ENCODE assay signal across 1 cellular context in genomic region chr19:55259540-55260210, GRCh38.
A peak's percentile ranks its signal among the peaks of the same experiment; 100 is the strongest.
TF ChIP-seq lines count a peak whose summit lies in the region.

No MANE protein-coding gene starts in this region.

TF ChIP-seq in K562, 482 proteins besides CTCF, POLR2A, EP300 and RAD21 (continued from another document and continues in another):
- no peak for TF ChIP-seq ELK1 (CRISPR knock-in tag; IDR thresholded peaks at IDR 0.05)
- TF ChIP-seq EP400 (IDR thresholded peaks at IDR 0.05), result no peak
- no peak for TF ChIP-seq CREB5 (CRISPR knock-in tag; IDR thresholded peaks at IDR 0.05)
- no peak for TF ChIP-seq GABPB2 (CRISPR knock-in tag; conservative IDR thresholded peaks at IDR 0.05)
- TF ChIP-seq ZNF76 (CRISPR knock-in tag; IDR thresholded peaks at IDR 0.05; ENCODE audit: borderline replicate concordance), result no peak
- TF ChIP-seq RBM15 (IDR thresholded peaks at IDR 0.05; ENCODE audit: insufficient read depth, low read length), result no peak
- no peak for TF ChIP-seq NR2F6 (CRISPR knock-in tag; IDR thresholded peaks at IDR 0.05)
- TF ChIP-seq LCOR (CRISPR knock-in tag; IDR thresholded peaks at IDR 0.05), result no peak
- TF ChIP-seq ZNF274 (IDR thresholded peaks at IDR 0.05; ENCODE audit: borderline replicate concordance, low read depth, low read length), result no peak
- no peak; the same call in 1 of the 2 replicates for TF ChIP-seq ARID1B (IDR thresholded peaks at IDR 0.05)
- 0 out of 4 replicates have a peak, but pooled peaks of 1 of the 2 experiments have one; percentile 23 for TF ChIP-seq CSDE1 (IDR thresholded peaks at IDR 0.05)
- TF ChIP-seq NFYB (IDR thresholded peaks at IDR 0.05; ENCODE audit: extremely low read depth, insufficient read length), result no peak
- TF ChIP-seq HDAC8 (tag; IDR thresholded peaks at IDR 0.05), result no peak
- TF ChIP-seq EWSR1 (IDR thresholded peaks at IDR 0.05; ENCODE audit: borderline replicate concordance, low read depth, partially characterized antibody), result no peak
- no peak for TF ChIP-seq FOS (IDR thresholded peaks at IDR 0.05; ENCODE audit: extremely low read depth, insufficient read length)
- TF ChIP-seq PRMT5 (CRISPR knock-in tag; IDR thresholded peaks at IDR 0.05), result no peak
- peak; percentile 12; the same call in 1 of the 2 replicates for TF ChIP-seq CC2D1A (IDR thresholded peaks at IDR 0.05)
- peak; percentile 56; the same call in 1 of the 2 replicates for TF ChIP-seq PHF8 (IDR thresholded peaks at IDR 0.05; ENCODE audit: borderline replicate concordance, low read length)
- no peak for TF ChIP-seq NFE2L1 (tag; IDR thresholded peaks at IDR 0.05; ENCODE audit: borderline replicate concordance, low read depth)
- TF ChIP-seq HNRNPLL (IDR thresholded peaks at IDR 0.05; ENCODE audit: low read depth, low read length, poor library complexity, severe bottlenecking), result no peak
- peak; percentile 66 for TF ChIP-seq SMARCE1 (IDR thresholded peaks at IDR 0.05)
- 0 out of 2 replicates have a peak, but pooled peaks have one; percentile 7 for TF ChIP-seq TARDBP (IDR thresholded peaks at IDR 0.05)
- no peak for TF ChIP-seq CEBPG (CRISPR knock-in tag; IDR thresholded peaks at IDR 0.05)
- TF ChIP-seq CEBPG (tag; conservative IDR thresholded peaks at IDR 0.05 in 1 of 2, IDR thresholded peaks at IDR 0.05 in 1 of 2), result 0 out of 4 replicates have a peak, but pooled peaks of 1 of the 2 experiments have one; percentile 12
- peak; percentile 40; the same call in 1 of the 2 replicates for TF ChIP-seq ZBTB33 (CRISPR knock-in tag; IDR thresholded peaks at IDR 0.05)
- no peak for TF ChIP-seq SP2 (IDR thresholded peaks at IDR 0.05; ENCODE audit: extremely low read depth, low read depth, low read length, poor library complexity, severe bottlenecking)
- TF ChIP-seq HMBOX1 (IDR thresholded peaks at IDR 0.05), result no peak
- no peak for TF ChIP-seq KAT8 (IDR thresholded peaks at IDR 0.05; ENCODE audit: low read depth)
- no peak for TF ChIP-seq DLX4 (CRISPR knock-in tag; IDR thresholded peaks at IDR 0.05)
- no peak for TF ChIP-seq ZNF3 (CRISPR knock-in tag; IDR thresholded peaks at IDR 0.05)
- no peak for TF ChIP-seq SRF (CRISPR knock-in tag; IDR thresholded peaks at IDR 0.05)
- 0 out of 4 replicates have a peak, but pooled peaks of 1 of the 2 experiments have one; percentile 5 for TF ChIP-seq ZNF639 (CRISPR knock-in tag; conservative IDR thresholded peaks at IDR 0.05 in 1 of 2, IDR thresholded peaks at IDR 0.05 in 1 of 2)
- no peak for TF ChIP-seq HNRNPH1 (optimal IDR thresholded peaks at IDR 0.05; ENCODE audit: low read depth, low read length)
- no peak for TF ChIP-seq BHLHE40 (IDR thresholded peaks at IDR 0.05; ENCODE audit: low read length)
- TF ChIP-seq BRF2 (IDR thresholded peaks at IDR 0.05; ENCODE audit: borderline replicate concordance, insufficient read depth, insufficient read length), result no peak
- no peak for TF ChIP-seq ID3 (CRISPR knock-in tag; IDR thresholded peaks at IDR 0.05)
- TF ChIP-seq ID3 (tag; IDR thresholded peaks at IDR 0.05), result no peak
- no peak for TF ChIP-seq ATF6 (CRISPR knock-in tag; IDR thresholded peaks at IDR 0.05)
- TF ChIP-seq SMARCA5 (IDR thresholded peaks at IDR 0.05), result no peak
- 0 out of 2 replicates have a peak, but pooled peaks have one; percentile 2 for TF ChIP-seq KLF16 (IDR thresholded peaks at IDR 0.05)
- TF ChIP-seq MAZ (CRISPR knock-in tag; conservative IDR thresholded peaks at IDR 0.05 in 1 of 2, IDR thresholded peaks at IDR 0.05 in 1 of 2), result no peak
- TF ChIP-seq BRD9 (IDR thresholded peaks at IDR 0.05; ENCODE audit: low read depth, partially characterized antibody), result no peak
- TF ChIP-seq ZKSCAN8 (CRISPR knock-in tag; IDR thresholded peaks at IDR 0.05), result no peak
- TF ChIP-seq ZNF280A (IDR thresholded peaks at IDR 0.05; ENCODE audit: low read depth, partially characterized antibody), result no peak
- TF ChIP-seq ZNF79 (CRISPR knock-in tag; IDR thresholded peaks at IDR 0.05; ENCODE audit: low read depth), result no peak
- TF ChIP-seq DEAF1 (CRISPR knock-in tag; IDR thresholded peaks at IDR 0.05), result no peak
- no peak for TF ChIP-seq ETV1 (tag; conservative IDR thresholded peaks at IDR 0.05; ENCODE audit: low read depth)
- TF ChIP-seq ETS1 (conservative IDR thresholded peaks at IDR 0.05; ENCODE audit: control insufficient read depth, low read depth, low read length), result no peak
- TF ChIP-seq HDAC2 (IDR thresholded peaks at IDR 0.05), result no peak
- no peak for TF ChIP-seq IFI16 (CRISPR knock-in tag; IDR thresholded peaks at IDR 0.05)
- TF ChIP-seq TBP (optimal IDR thresholded peaks at IDR 0.05; ENCODE audit: low read depth, low read length), result no peak
- no peak for TF ChIP-seq SNAPC5 (CRISPR knock-in tag; IDR thresholded peaks at IDR 0.05)
